ENCODE assay signal across 8 cellular contexts in the genomic region with DNA sequence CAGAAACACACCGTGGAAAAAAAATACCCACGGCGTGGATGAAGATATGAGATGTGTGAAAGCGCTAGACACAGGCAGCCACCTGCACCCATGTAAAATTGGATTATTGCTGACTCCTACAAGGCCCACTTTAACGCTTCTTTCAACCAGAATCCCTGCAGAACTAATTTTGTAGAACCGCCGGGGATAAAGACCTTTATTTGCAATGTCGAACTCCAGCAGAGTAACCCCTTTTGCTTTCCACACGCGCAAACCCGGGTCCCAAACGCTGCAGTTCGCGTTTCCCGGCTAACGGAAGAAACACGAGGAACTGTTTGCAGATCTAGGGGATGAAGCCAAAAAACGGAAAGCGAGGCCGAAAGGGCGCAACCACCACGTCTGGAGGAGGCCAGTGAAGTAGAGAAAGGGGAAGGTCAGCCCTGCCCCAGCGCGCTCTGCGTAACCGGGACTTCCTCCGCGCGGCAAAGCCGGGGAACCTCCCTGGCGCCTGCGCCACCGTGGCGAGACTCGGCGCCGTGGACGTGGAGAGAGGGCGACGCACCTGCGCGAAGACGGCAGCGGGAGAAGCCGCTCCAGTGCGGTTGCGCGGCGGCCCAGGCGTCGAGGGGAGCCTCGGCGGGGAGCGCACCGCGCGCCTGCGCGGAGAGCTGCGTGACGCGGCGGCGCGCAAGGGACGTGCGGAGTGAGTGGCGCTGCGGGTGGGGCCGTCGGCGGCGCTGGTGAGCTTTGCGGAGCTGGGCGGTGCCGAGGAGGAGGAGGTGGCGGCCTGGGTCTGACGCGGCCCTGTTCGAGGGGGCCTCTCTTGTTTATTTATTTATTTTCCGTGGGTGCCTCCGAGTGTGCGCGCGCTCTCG. TPM values are rescaled to one million over a fixed set of nuclear protein-coding genes. Genes with fewer than 3 reads are reported as not detected.
DNase-seq lines count a peak whose midpoint lies in the region; TF ChIP-seq lines count a peak whose summit lies in the region.

TSS of gene PPP1CB (plus strand) at position 729 of the 854 bp plus-strand sequence. CDS start 295 bp downstream, outside the sequence.

- DNase-seq in HFFc6 (peak; percentile 92), NAMALWA (ENCODE audit: low spot score) (peak; percentile 96), SK-N-DZ (ENCODE audit: low spot score) (peak; percentile 96), germinal center (ENCODE audit: low spot score) (peak; percentile 96), occipital lobe (lab: John Stamatoyannopoulos, UW) (peak; percentile 93)
- DNase-seq in activated naive CD4-positive, alpha-beta T cell treated with anti-CD3 and anti-CD28 coated beads, Interleukin-2, amount 10 ng/mL, durations not matched to agents 7 days and 5 days, result peak; percentile 96

- H3K4me3 ChIP-seq in GM08714 (ENCODE audit: low read length), result peak within 1 kb of the TSS; percentile 96

- H3K4me3 Mint-ChIP-seq in HFFc6, result peak within 1 kb of the TSS; percentile 95
- peak within 1 kb of the TSS; percentile 87 for H3K4me3 Mint-ChIP-seq in activated naive CD4-positive, alpha-beta T cell treated with anti-CD3 and anti-CD28 coated beads, Interleukin-2, amount 10 ng/mL, durations not matched to agents 7 days and 5 days

- H3K27ac ChIP-seq in temporal lobe (ENCODE audit: low read depth, low read length), result peak within 1 kb of the TSS; percentile 97

- H3K27me3 Mint-ChIP-seq in HFFc6 (ENCODE audit: insufficient read depth), result no peaks in the 10 kb centered on the region; the same call in 1 of the 2 replicates
- peaks cover 3% of the 10 kb centered on the region for H3K27me3 Mint-ChIP-seq in activated naive CD4-positive, alpha-beta T cell treated with anti-CD3 and anti-CD28 coated beads, Interleukin-2, amount 10 ng/mL, durations not matched to agents 7 days and 5 days

- H3K27ac Mint-ChIP-seq in HFFc6, result peak within 1 kb of the TSS; percentile 97
- peak within 1 kb of the TSS; percentile 97 for H3K27ac Mint-ChIP-seq in activated naive CD4-positive, alpha-beta T cell treated with anti-CD3 and anti-CD28 coated beads, Interleukin-2, amount 10 ng/mL, durations not matched to agents 7 days and 5 days

- TF ChIP-seq CTCF in HFFc6 (IDR thresholded peaks at IDR 0.05), result peak; percentile 58

- peaks cover 9% of the 10 kb centered on the region for H3K36me3 Mint-ChIP-seq in HFFc6 (ENCODE audit: low read depth)
- H3K36me3 Mint-ChIP-seq in activated naive CD4-positive, alpha-beta T cell treated with anti-CD3 and anti-CD28 coated beads, Interleukin-2, amount 10 ng/mL, durations not matched to agents 7 days and 5 days, result peaks cover 21% of the 10 kb centered on the region

- H3K9me3 Mint-ChIP-seq in HFFc6, result no peaks in the 10 kb centered on the region
- no peaks in the 10 kb centered on the region for H3K9me3 Mint-ChIP-seq in activated naive CD4-positive, alpha-beta T cell treated with anti-CD3 and anti-CD28 coated beads, Interleukin-2, amount 10 ng/mL, durations not matched to agents 7 days and 5 days

- CTCF ChIA-PET in activated naive CD4-positive, alpha-beta T cell treated with anti-CD3 and anti-CD28 coated beads, Interleukin-2, amount 10 ng/mL, durations not matched to agents 7 days and 5 days (lab: Charles Lee), result interaction anchor here (0.9 to 9.3 kb wide), 4 partner anchors 135 to 186 kb away, joined by 3 to 108 read pairs (median 10); no protein-coding TSS in a partner anchor

- H3K4me1 Mint-ChIP-seq in HFFc6 (ENCODE audit: low read depth), result peaks cover 38% of the 10 kb centered on the region
- H3K4me1 Mint-ChIP-seq in activated naive CD4-positive, alpha-beta T cell treated with anti-CD3 and anti-CD28 coated beads, Interleukin-2, amount 10 ng/mL, durations not matched to agents 7 days and 5 days, result peaks cover 56% of the 10 kb centered on the region

RNA-seq across cellular contexts. Expression of gene PPP1CB, which starts in this region (rescaled TPM):
- total RNA-seq in HFFc6 (2021; fragmentation: NEBNext Ultra II Directional; extraction: Animal tissue kit (Norgen Biotek cat#: 25700)), result 100 to 1,000 TPM; 188 to 209 (median 202) TPM
- polyA plus RNA-seq in SK-N-DZ (2014; cell fraction: cytosol; rRNA removed), result 57.9 and 61.4 TPM in 2 replicates
- polyA plus RNA-seq in SK-N-DZ (2014; cell fraction: nucleus; rRNA removed), result 30.6 and 33.5 TPM in 2 replicates
- total RNA-seq in occipital lobe (433 TPM), temporal lobe (228 TPM)

Comparison
In these comparisons a context has a peak if more than half of its experiments do, and no peak if none do; other contexts are left out.
1. Peak in every context shown above with its lines: DNase-seq, H3K4me3 ChIP-seq and H3K27ac ChIP-seq.